ENCODE assay signal across 23 cellular contexts in genomic region chr6:132589454-132589853, GRCh38. TPM values are rescaled to one million over a fixed set of nuclear protein-coding genes. Genes with fewer than 3 reads are reported as not detected.
DNase-seq lines count a peak whose midpoint lies in the region; ATAC-seq, FAIRE-seq and TF ChIP-seq lines count a peak whose summit lies in the region.
"Had no signal": no experiment of that assay in that cellular context is flagged by ENCODE, and none has a peak within 500 bp of the region (broad histone marks: within the 10 kb centered on the region; RNA-seq: fewer than 3 reads in every experiment).

Gene TAAR5 (minus strand): TSS chr6:132589741. CDS start chr6:132589686, 55 bp downstream.

- TF ChIP-seq CTCF in astrocyte (IDR thresholded peaks at IDR 0.05; ENCODE audit: insufficient read depth, low read depth, low read length) (no peak), progenitor cell of endocrine pancreas (IDR thresholded peaks at IDR 0.05; ENCODE audit: unreplicated experiment) (no peak)

- H3K36me3 ChIP-seq in astrocyte (ENCODE audit: insufficient read depth, low read length): no peaks in the 10 kb centered on the region
- H3K36me3 ChIP-seq: BLaER1 had no signal

- H3K4me1 Mint-ChIP-seq in stimulated activated naive CD8-positive, alpha-beta T cell treated with anti-CD3 and anti-CD28 coated beads, Interleukin-15, amount 100 ng/mL, for 72 hours: no peaks in the 10 kb centered on the region
- H3K4me1 Mint-ChIP-seq in astrocyte (ENCODE audit: low read depth, unreplicated experiment) (no peaks in the 10 kb centered on the region), progenitor cell of endocrine pancreas (ENCODE audit: low read depth) (no peaks in the 10 kb centered on the region)
- H3K4me1 Mint-ChIP-seq: CD4-positive, CD25-positive, alpha-beta regulatory T cell had no signal

- H3K27ac ChIP-seq in astrocyte (ENCODE audit: low read depth, low read length): no peak within 1 kb of the TSS
- H3K27ac ChIP-seq: BLaER1, C4-2B, GM23248 had no signal

- no peak within 1 kb of the TSS for H3K9ac ChIP-seq in astrocyte (ENCODE audit: low read length)
- H3K9ac ChIP-seq: BLaER1, GM23248 had no signal

- no peaks in the 10 kb centered on the region for H3K9me3 ChIP-seq in astrocyte (ENCODE audit: insufficient read depth, low read depth, low read length)
- H3K9me3 ChIP-seq: BLaER1, Caco-2 had no signal

- H3K4me1 ChIP-seq in astrocyte (ENCODE audit: insufficient read depth, low read length): no peaks in the 10 kb centered on the region
- H3K4me1 ChIP-seq: BLaER1, Caco-2 had no signal

- no peaks in the 10 kb centered on the region for H3K27me3 ChIP-seq in astrocyte (ENCODE audit: insufficient read depth, low read length)
- H3K27me3 ChIP-seq: BLaER1 had no signal

- FAIRE-seq in astrocyte (lab: Jason Lieb, UNC) (no peak), urothelium cell line (lab: Jason Lieb, UNC) (peak; percentile 5)
- FAIRE-seq: G401.6, GM12892, H1 had no signal

- no peaks in the 10 kb centered on the region for H3K9me3 Mint-ChIP-seq in stimulated activated naive CD8-positive, alpha-beta T cell treated with anti-CD3 and anti-CD28 coated beads, Interleukin-15, amount 100 ng/mL, for 72 hours
- H3K9me3 Mint-ChIP-seq in astrocyte (ENCODE audit: unreplicated experiment): no peaks in the 10 kb centered on the region
- H3K9me3 Mint-ChIP-seq in progenitor cell of endocrine pancreas (ENCODE audit: low read depth): no peaks in the 10 kb centered on the region
- H3K9me3 Mint-ChIP-seq: CD8-positive, alpha-beta T cell had no signal

- no peak within 1 kb of the TSS for H3K4me2 ChIP-seq in astrocyte (ENCODE audit: low read length)
- H3K4me2 ChIP-seq: BLaER1 had no signal

- TF ChIP-seq EP300 in Ishikawa (IDR thresholded peaks at IDR 0.05; ENCODE audit: borderline replicate concordance): no peak

- DNase-seq in stimulated activated naive CD8-positive, alpha-beta T cell treated with anti-CD3 and anti-CD28 coated beads, Interleukin-15, amount 100 ng/mL, for 72 hours: no peak
- DNase-seq in stimulated activated naive CD8-positive, alpha-beta T cell treated with anti-CD3 and anti-CD28 coated beads, Interleukin-15, Interleukin-2, amounts not matched to agents 100 U/mL and 50 U/mL, for 24 hours: no peak
- DNase-seq in astrocyte (ENCODE audit: low read depth): no peak
- no peak for DNase-seq in urothelium cell line (ENCODE audit: low spot score)
- DNase-seq in anterior cingulate cortex (lab: John Stamatoyannopoulos, UW): no peak
- no peak for DNase-seq in progenitor cell of endocrine pancreas (ENCODE audit: low spot score, unreplicated experiment)
- no peak for DNase-seq in activated T-cell treated with anti-CD3 and anti-CD28 coated beads, Interleukin-2, amount 50 U/mL, for 1 hour
- DNase-seq: Caco-2; CD4-positive, CD25-positive, alpha-beta regulatory T cell; CD8-positive, alpha-beta T cell; DMS153; DND-41; GM23248; H7; HCEC 1CT had no signal

- H3K27ac Mint-ChIP-seq in stimulated activated naive CD8-positive, alpha-beta T cell treated with anti-CD3 and anti-CD28 coated beads, Interleukin-15, amount 100 ng/mL, for 72 hours: no peak within 1 kb of the TSS
- peak within 1 kb of the TSS; percentile 65 for H3K27ac Mint-ChIP-seq in astrocyte (ENCODE audit: unreplicated experiment)
- H3K27ac Mint-ChIP-seq in progenitor cell of endocrine pancreas: no peak within 1 kb of the TSS
- H3K27ac Mint-ChIP-seq: B cell; CD8-positive, alpha-beta T cell had no signal

- H2AFZ ChIP-seq in astrocyte (ENCODE audit: low read depth, low read length): no peak within 1 kb of the TSS
- H2AFZ ChIP-seq: GM23248 had no signal

- H3K36me3 Mint-ChIP-seq in astrocyte (ENCODE audit: low read depth, unreplicated experiment) (no peaks in the 10 kb centered on the region), progenitor cell of endocrine pancreas (ENCODE audit: insufficient read depth) (no peaks in the 10 kb centered on the region)
- H3K36me3 Mint-ChIP-seq: CD4-positive, CD25-positive, alpha-beta regulatory T cell; CD8-positive, alpha-beta T cell had no signal

- H4K20me1 ChIP-seq in astrocyte (ENCODE audit: insufficient read depth, low read length): no peaks in the 10 kb centered on the region
- H4K20me1 ChIP-seq: BLaER1 had no signal

- H3K4me3 ChIP-seq in astrocyte (ENCODE audit: insufficient read depth, low read depth, low read length): no peak within 1 kb of the TSS
- H3K4me3 ChIP-seq: BLaER1, GM23248 had no signal

- no peak for TF ChIP-seq RAD21 in Ishikawa (IDR thresholded peaks at IDR 0.05; ENCODE audit: low read depth)

- H3K4me3 Mint-ChIP-seq in stimulated activated naive CD8-positive, alpha-beta T cell treated with anti-CD3 and anti-CD28 coated beads, Interleukin-15, amount 100 ng/mL, for 72 hours: no peak within 1 kb of the TSS
- H3K4me3 Mint-ChIP-seq in astrocyte (ENCODE audit: unreplicated experiment): no peak within 1 kb of the TSS
- H3K4me3 Mint-ChIP-seq in progenitor cell of endocrine pancreas (ENCODE audit: low read depth): no peak within 1 kb of the TSS
- H3K4me3 Mint-ChIP-seq: B cell; CD4-positive, CD25-positive, alpha-beta regulatory T cell; CD8-positive, alpha-beta T cell had no signal

- H3K27me3 Mint-ChIP-seq in stimulated activated naive CD8-positive, alpha-beta T cell treated with anti-CD3 and anti-CD28 coated beads, Interleukin-15, amount 100 ng/mL, for 72 hours: peaks cover 41% of the 10 kb centered on the region
- H3K27me3 Mint-ChIP-seq in astrocyte (ENCODE audit: low read depth, unreplicated experiment) (peaks cover 2% of the 10 kb centered on the region), progenitor cell of endocrine pancreas (peaks cover 43% of the 10 kb centered on the region)
- H3K27me3 Mint-ChIP-seq: CD4-positive, CD25-positive, alpha-beta regulatory T cell had no signal

- no peaks in the 10 kb centered on the region for H3K79me2 ChIP-seq in astrocyte (ENCODE audit: insufficient read depth, low read length)

- peak; percentile 18 for ATAC-seq in stimulated activated naive CD8-positive, alpha-beta T cell treated with anti-CD3 and anti-CD28 coated beads, Interleukin-15, amount 100 ng/mL, for 72 hours
- ATAC-seq in stimulated activated naive CD8-positive, alpha-beta T cell treated with anti-CD3 and anti-CD28 coated beads, Interleukin-15, Interleukin-2, amounts not matched to agents 100 U/mL and 50 U/mL, for 24 hours: no peak
- ATAC-seq: CD8-positive, alpha-beta T cell had no signal

TF ChIP-seq in Ishikawa, 13 proteins besides CTCF, POLR2A, EP300 and RAD21:
- TF ChIP-seq CEBPB (IDR thresholded peaks at IDR 0.05) (no peak), REST (IDR thresholded peaks at IDR 0.05; ENCODE audit: low read depth) (peak; percentile 63), ZBTB7A (IDR thresholded peaks at IDR 0.05; ENCODE audit: low read depth) (no peak), EGR1 (IDR thresholded peaks at IDR 0.05) (no peak), USF1 (IDR thresholded peaks at IDR 0.05) (no peak), YY1 (IDR thresholded peaks at IDR 0.05; ENCODE audit: low read depth) (no peak)

RNA-seq across cellular contexts. Expression of gene TAAR5, which starts in this region (rescaled TPM):
- not detected in 2 replicates for total RNA-seq in astrocyte
- total RNA-seq in progenitor cell of endocrine pancreas: not detected in 2 replicates
- total RNA-seq: A172; B cell; Caco-2; CD4-positive, CD25-positive, alpha-beta regulatory T cell; CD8-positive, alpha-beta T cell; GM23248; H1; H7 had no signal
